In genomic region chrX:44816369-44816768, GRCh38 we compare ENCODE assay signal across 29 cellular contexts. TPM values are rescaled to one million over a fixed set of nuclear protein-coding genes. Genes with fewer than 3 reads are reported as not detected.
"Had no signal": no experiment of that assay in that cellular context is flagged by ENCODE, and none has a peak within 500 bp of the region (broad histone marks: within the 10 kb centered on the region; RNA-seq: fewer than 3 reads in every experiment).

No MANE protein-coding gene starts in this region.

- H3K4me3 ChIP-seq: coronary artery, dorsolateral prefrontal cortex, esophagus squamous epithelium, gastrocnemius medialis, heart right ventricle, left lung, lower lobe of right lung had no signal

- H3K4me1 ChIP-seq: esophagus squamous epithelium, gastrocnemius medialis, heart right ventricle, left lung, lower lobe of right lung had no signal

- H3K9me3 ChIP-seq: esophagus squamous epithelium, gastrocnemius medialis, left lung, lower lobe of right lung had no signal

- DNase-seq: dermis blood vessel endothelial cell; dorsolateral prefrontal cortex; effector CD4-positive, alpha-beta T cell; effector memory CD4-positive, alpha-beta T cell; erythroblast; esophagus squamous epithelium; foreskin melanocyte; gastrocnemius medialis; glutamatergic neuron; head of caudate nucleus; heart right ventricle; hypothalamus; immature natural killer cell; kidney; kidney glomerular epithelial cell; left lung; left ventricle myocardium superior; lower lobe of right lung; mesenchymal stem cell had no signal

- ATAC-seq: esophagus mucosa, gastrocnemius medialis, heart right ventricle, left lung, left ventricle myocardium superior, lower lobe of right lung had no signal

- H3K27me3 ChIP-seq: esophagus squamous epithelium, gastrocnemius medialis, left lung had no signal

- H3K36me3 ChIP-seq: esophagus squamous epithelium, gastrocnemius medialis, heart right ventricle, left lung, lower lobe of right lung had no signal

- H3K27ac ChIP-seq: coronary artery, dorsolateral prefrontal cortex, epithelial cell of prostate, esophagus squamous epithelium, gastrocnemius medialis, heart right ventricle, left lung, lower lobe of right lung had no signal

RNA-seq across cellular contexts. Expression of gene DUSP21, which starts 27.5 kb away (rescaled TPM):
- total RNA-seq: cerebellum, dermis blood vessel endothelial cell, dorsolateral prefrontal cortex, esophagus mucosa, esophagus squamous epithelium, gastrocnemius medialis, glomerular endothelial cell, heart right ventricle, kidney, left lung, left ventricle myocardium superior, lower leg skin, lower lobe of right lung, lung microvascular endothelial cell, mesenteric fat pad, mesothelial cell of epicardium, mucosa of gallbladder had no signal
- polyA plus RNA-seq: heart right ventricle, immature natural killer cell had no signal
